Comparison of ENCODE assay signal across 29 cellular contexts in the genomic region with DNA sequence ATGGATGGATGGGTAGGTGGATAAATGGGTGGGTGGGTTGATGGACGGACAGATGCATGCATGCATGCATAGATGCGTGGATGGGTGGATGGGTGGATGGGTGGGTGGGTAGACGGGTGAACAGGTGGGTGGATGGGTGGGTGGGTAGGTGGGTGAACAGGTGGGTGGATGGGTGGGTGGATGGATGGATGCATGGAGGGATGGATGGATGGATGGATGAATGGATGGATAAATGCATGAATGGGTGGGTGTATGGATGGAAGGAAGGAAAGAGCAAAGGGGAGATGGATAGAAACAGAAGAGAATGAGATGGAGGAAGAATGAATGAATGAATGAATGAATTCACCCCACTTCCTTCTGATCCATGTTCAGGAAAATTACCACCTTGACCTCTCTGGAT.
"Had no signal": no experiment of that assay in that cellular context is flagged by ENCODE, and none has a peak within 500 bp of the region (broad histone marks: within the 10 kb centered on the region; RNA-seq: fewer than 3 reads in every experiment).

No MANE protein-coding gene starts in this region.

- H3K27me3 ChIP-seq: stomach, testis, thyroid gland, tibial artery, tibial nerve, transverse colon, upper lobe of left lung, uterus, vagina had no signal

- H3K4me3 ChIP-seq: stomach, suprapubic skin, testis, thoracic aorta, thyroid gland, tibial artery, tibial nerve, transverse colon, upper lobe of left lung, upper lobe of right lung, uterus, vagina had no signal

- FAIRE-seq: urothelium cell line had no signal

- ATAC-seq: stimulated activated effector memory CD8-positive, alpha-beta T cell treated with anti-CD3 and anti-CD28 coated beads, Interleukin-12 subunit alpha, Interleukin-12 subunit beta, amount 100 ng/mL, for 72 hours; stimulated activated memory B cell treated with anti-CD40 and anti-IgM and Interleukin-4, amounts not matched to agents 10 μg/mL and 1 μg/mL and 100 μg/mL, for 72 hours; stimulated activated naive B cell treated with anti-CD40 and anti-IgM and Interleukin-4, amounts not matched to agents 10 μg/mL and 1 μg/mL and 100 μg/mL, for 72 hours; stimulated activated naive CD8-positive, alpha-beta T cell treated with anti-CD3 and anti-CD28 coated beads, Interleukin-15, amount 100 ng/mL, for 72 hours; stimulated activated naive CD8-positive, alpha-beta T cell treated with anti-CD3 and anti-CD28 coated beads, Interleukin-15, Interleukin-2, amounts not matched to agents 100 U/mL and 50 U/mL, for 24 hours; upper lobe of right lung had no signal

- H3K27ac ChIP-seq: stomach, suprapubic skin, testis, thoracic aorta, thyroid gland, tibial artery, tibial nerve, transverse colon, upper lobe of left lung, upper lobe of right lung, uterus, vagina had no signal

- DNase-seq: stimulated activated CD4-positive, alpha-beta T cell treated with anti-CD3 and anti-CD28 coated beads, Interleukin-2, amount 100 ng/mL, for 48 hours; stimulated activated CD4-positive, alpha-beta T cell treated with anti-CD3 and anti-CD28 coated beads, Interleukin-4, amount 100 ng/mL, for 1 hour; stimulated activated CD4-positive, alpha-beta T cell treated with anti-CD3 and anti-CD28 coated beads, Interleukin-4, amount 100 ng/mL, for 24 hours; stimulated activated CD4-positive, alpha-beta T cell treated with anti-CD3 and anti-CD28 coated beads, Interleukin-4, amount 100 ng/mL, for 4 hours; stimulated activated CD8-positive, alpha-beta memory T cell treated with anti-CD3 and anti-CD28 coated beads, Interleukin-4, amount 100 ng/mL, for 48 hours; stimulated activated naive B cell treated with anti-CD40 and anti-IgM and Interleukin-4, amounts not matched to agents 10 μg/mL and 1 μg/mL and 100 μg/mL, for 72 hours; stimulated activated naive CD4-positive, alpha-beta T cell; stimulated activated naive CD4-positive, alpha-beta T cell treated with Interleukin-2 at 50 U/mL for 16 hours; stimulated activated naive CD8-positive, alpha-beta T cell treated with anti-CD3 and anti-CD28 coated beads, Interleukin-15, amount 100 ng/mL, for 72 hours; stimulated activated naive CD8-positive, alpha-beta T cell treated with anti-CD3 and anti-CD28 coated beads, Interleukin-15, Interleukin-2, amounts not matched to agents 100 U/mL and 50 U/mL, for 24 hours; stomach; substantia nigra; testis; thyroid gland; tibial artery; transverse colon; trophoblast cell; upper lobe of left lung; upper lobe of right lung; uterus had no signal

- H3K4me3 Mint-ChIP-seq: stimulated activated effector memory CD8-positive, alpha-beta T cell treated with anti-CD3 and anti-CD28 coated beads, Interleukin-12 subunit alpha, Interleukin-12 subunit beta, amount 100 ng/mL, for 72 hours; stimulated activated memory B cell treated with anti-CD40 and anti-IgM and Interleukin-4, amounts not matched to agents 10 μg/mL and 1 μg/mL and 100 μg/mL, for 72 hours; stimulated activated naive B cell treated with anti-CD40 and anti-IgM and Interleukin-4, amounts not matched to agents 10 μg/mL and 1 μg/mL and 100 μg/mL, for 72 hours; stimulated activated naive CD8-positive, alpha-beta T cell treated with anti-CD3 and anti-CD28 coated beads, Interleukin-15, amount 100 ng/mL, for 72 hours; stimulated activated naive CD8-positive, alpha-beta T cell treated with anti-CD3 and anti-CD28 coated beads, Interleukin-15, Interleukin-2, amounts not matched to agents 100 ng/mL and 50 ng/mL, for 24 hours; type B pancreatic cell had no signal

- H3K9me3 ChIP-seq: suprapubic skin, testis, thyroid gland, uterus, vagina had no signal

- H3K36me3 ChIP-seq: stomach, suprapubic skin, thoracic aorta, thyroid gland, tibial artery, tibial nerve, transverse colon, upper lobe of left lung, upper lobe of right lung, uterus, vagina had no signal

- H3K4me1 ChIP-seq: stomach, suprapubic skin, testis, thyroid gland, tibial artery, tibial nerve, upper lobe of left lung, upper lobe of right lung, uterus, vagina had no signal

- H3K27ac Mint-ChIP-seq: stimulated activated effector memory CD8-positive, alpha-beta T cell treated with anti-CD3 and anti-CD28 coated beads, Interleukin-12 subunit alpha, Interleukin-12 subunit beta, amount 100 ng/mL, for 72 hours; stimulated activated memory B cell treated with anti-CD40 and anti-IgM and Interleukin-4, amounts not matched to agents 10 μg/mL and 1 μg/mL and 100 μg/mL, for 72 hours; stimulated activated naive CD8-positive, alpha-beta T cell treated with anti-CD3 and anti-CD28 coated beads, Interleukin-15, Interleukin-2, amounts not matched to agents 100 ng/mL and 50 ng/mL, for 24 hours; type B pancreatic cell had no signal

- H3K36me3 Mint-ChIP-seq: stimulated activated effector memory CD8-positive, alpha-beta T cell treated with anti-CD3 and anti-CD28 coated beads, Interleukin-12 subunit alpha, Interleukin-12 subunit beta, amount 100 ng/mL, for 72 hours; stimulated activated memory B cell treated with anti-CD40 and anti-IgM and Interleukin-4, amounts not matched to agents 10 μg/mL and 1 μg/mL and 100 μg/mL, for 72 hours; type B pancreatic cell had no signal

- H3K27me3 Mint-ChIP-seq: stimulated activated memory B cell treated with anti-CD40 and anti-IgM and Interleukin-4, amounts not matched to agents 10 μg/mL and 1 μg/mL and 100 μg/mL, for 72 hours had no signal

- H3K4me1 Mint-ChIP-seq: stimulated activated effector memory CD8-positive, alpha-beta T cell treated with anti-CD3 and anti-CD28 coated beads, Interleukin-12 subunit alpha, Interleukin-12 subunit beta, amount 100 ng/mL, for 72 hours; stimulated activated memory B cell treated with anti-CD40 and anti-IgM and Interleukin-4, amounts not matched to agents 10 μg/mL and 1 μg/mL and 100 μg/mL, for 72 hours; stimulated activated naive B cell treated with anti-CD40 and anti-IgM and Interleukin-4, amounts not matched to agents 10 μg/mL and 1 μg/mL and 100 μg/mL, for 72 hours; stimulated activated naive CD8-positive, alpha-beta T cell treated with anti-CD3 and anti-CD28 coated beads, Interleukin-15, amount 100 ng/mL, for 72 hours had no signal
